Comparison of ENCODE assay signal across 28 cellular contexts in genomic region chr12:96829354-96829753, GRCh38.
"Had no signal": no experiment of that assay in that cellular context is flagged by ENCODE, and none has a peak within 500 bp of the region (broad histone marks: within the 10 kb centered on the region; RNA-seq: fewer than 3 reads in every experiment).

No MANE protein-coding gene starts in this region.

- H3K27ac Mint-ChIP-seq: stimulated activated effector memory CD8-positive, alpha-beta T cell treated with anti-CD3 and anti-CD28 coated beads, Interleukin-12 subunit alpha, Interleukin-12 subunit beta, amount 100 ng/mL, for 72 hours; stimulated activated memory B cell treated with anti-CD40 and anti-IgM and Interleukin-4, amounts not matched to agents 10 μg/mL and 1 μg/mL and 100 μg/mL, for 72 hours; stimulated activated naive B cell treated with anti-CD40 and anti-IgM and Interleukin-4, amounts not matched to agents 10 μg/mL and 1 μg/mL and 100 μg/mL, for 72 hours; stimulated activated naive CD8-positive, alpha-beta T cell treated with anti-CD3 and anti-CD28 coated beads, Interleukin-15, amount 100 ng/mL, for 72 hours; stimulated activated naive CD8-positive, alpha-beta T cell treated with anti-CD3 and anti-CD28 coated beads, Interleukin-15, Interleukin-2, amounts not matched to agents 100 ng/mL and 50 ng/mL, for 24 hours; type B pancreatic cell had no signal

- H3K9me3 Mint-ChIP-seq: stimulated activated effector memory CD8-positive, alpha-beta T cell treated with anti-CD3 and anti-CD28 coated beads, Interleukin-12 subunit alpha, Interleukin-12 subunit beta, amount 100 ng/mL, for 72 hours; stimulated activated memory B cell treated with anti-CD40 and anti-IgM and Interleukin-4, amounts not matched to agents 10 μg/mL and 1 μg/mL and 100 μg/mL, for 72 hours; stimulated activated naive B cell treated with anti-CD40 and anti-IgM and Interleukin-4, amounts not matched to agents 10 μg/mL and 1 μg/mL and 100 μg/mL, for 72 hours; stimulated activated naive CD8-positive, alpha-beta T cell treated with anti-CD3 and anti-CD28 coated beads, Interleukin-15, amount 100 ng/mL, for 72 hours; stimulated activated naive CD8-positive, alpha-beta T cell treated with anti-CD3 and anti-CD28 coated beads, Interleukin-15, Interleukin-2, amounts not matched to agents 100 ng/mL and 50 ng/mL, for 24 hours; type B pancreatic cell had no signal

- H3K27me3 Mint-ChIP-seq: stimulated activated memory B cell treated with anti-CD40 and anti-IgM and Interleukin-4, amounts not matched to agents 10 μg/mL and 1 μg/mL and 100 μg/mL, for 72 hours; stimulated activated naive B cell treated with anti-CD40 and anti-IgM and Interleukin-4, amounts not matched to agents 10 μg/mL and 1 μg/mL and 100 μg/mL, for 72 hours; stimulated activated naive CD8-positive, alpha-beta T cell treated with anti-CD3 and anti-CD28 coated beads, Interleukin-15, amount 100 ng/mL, for 72 hours; stimulated activated naive CD8-positive, alpha-beta T cell treated with anti-CD3 and anti-CD28 coated beads, Interleukin-15, Interleukin-2, amounts not matched to agents 100 ng/mL and 50 ng/mL, for 24 hours; type B pancreatic cell had no signal

- H3K4me3 ChIP-seq: stomach, suprapubic skin, testis, thoracic aorta, thyroid gland, tibial artery, tibial nerve, transverse colon, upper lobe of left lung, upper lobe of right lung, uterus, vagina had no signal

- H3K4me3 Mint-ChIP-seq: stimulated activated effector memory CD8-positive, alpha-beta T cell treated with anti-CD3 and anti-CD28 coated beads, Interleukin-12 subunit alpha, Interleukin-12 subunit beta, amount 100 ng/mL, for 72 hours; stimulated activated memory B cell treated with anti-CD40 and anti-IgM and Interleukin-4, amounts not matched to agents 10 μg/mL and 1 μg/mL and 100 μg/mL, for 72 hours; stimulated activated naive B cell treated with anti-CD40 and anti-IgM and Interleukin-4, amounts not matched to agents 10 μg/mL and 1 μg/mL and 100 μg/mL, for 72 hours; stimulated activated naive CD8-positive, alpha-beta T cell treated with anti-CD3 and anti-CD28 coated beads, Interleukin-15, amount 100 ng/mL, for 72 hours; stimulated activated naive CD8-positive, alpha-beta T cell treated with anti-CD3 and anti-CD28 coated beads, Interleukin-15, Interleukin-2, amounts not matched to agents 100 ng/mL and 50 ng/mL, for 24 hours; type B pancreatic cell had no signal

- DNase-seq: stimulated activated CD4-positive, alpha-beta T cell treated with anti-CD3 and anti-CD28 coated beads, Interleukin-2, amount 100 ng/mL, for 48 hours; stimulated activated CD4-positive, alpha-beta T cell treated with anti-CD3 and anti-CD28 coated beads, Interleukin-4, amount 100 ng/mL, for 1 hour; stimulated activated CD4-positive, alpha-beta T cell treated with anti-CD3 and anti-CD28 coated beads, Interleukin-4, amount 100 ng/mL, for 24 hours; stimulated activated CD4-positive, alpha-beta T cell treated with anti-CD3 and anti-CD28 coated beads, Interleukin-4, amount 100 ng/mL, for 4 hours; stimulated activated CD8-positive, alpha-beta memory T cell treated with anti-CD3 and anti-CD28 coated beads, Interleukin-4, amount 100 ng/mL, for 48 hours; stimulated activated naive B cell treated with anti-CD40 and anti-IgM and Interleukin-4, amounts not matched to agents 10 μg/mL and 1 μg/mL and 100 μg/mL, for 72 hours; stimulated activated naive CD4-positive, alpha-beta T cell; stimulated activated naive CD4-positive, alpha-beta T cell treated with Interleukin-2 at 50 U/mL for 16 hours; stimulated activated naive CD8-positive, alpha-beta T cell treated with anti-CD3 and anti-CD28 coated beads, Interleukin-15, amount 100 ng/mL, for 72 hours; stimulated activated naive CD8-positive, alpha-beta T cell treated with anti-CD3 and anti-CD28 coated beads, Interleukin-15, Interleukin-2, amounts not matched to agents 100 U/mL and 50 U/mL, for 24 hours; stomach; substantia nigra; testis; thyroid gland; tibial artery; transverse colon; trophoblast cell; upper lobe of left lung; upper lobe of right lung; uterus had no signal

- H3K9me3 ChIP-seq: stomach, suprapubic skin, testis, thoracic aorta, thyroid gland, tibial artery, tibial nerve, transverse colon, upper lobe of left lung, upper lobe of right lung, uterus, vagina had no signal

- H3K36me3 Mint-ChIP-seq: stimulated activated effector memory CD8-positive, alpha-beta T cell treated with anti-CD3 and anti-CD28 coated beads, Interleukin-12 subunit alpha, Interleukin-12 subunit beta, amount 100 ng/mL, for 72 hours; stimulated activated memory B cell treated with anti-CD40 and anti-IgM and Interleukin-4, amounts not matched to agents 10 μg/mL and 1 μg/mL and 100 μg/mL, for 72 hours; stimulated activated naive B cell treated with anti-CD40 and anti-IgM and Interleukin-4, amounts not matched to agents 10 μg/mL and 1 μg/mL and 100 μg/mL, for 72 hours had no signal

- H3K27me3 ChIP-seq: stomach, suprapubic skin, testis, thyroid gland, tibial artery, tibial nerve, transverse colon, upper lobe of left lung, upper lobe of right lung, uterus, vagina had no signal

- H3K4me1 Mint-ChIP-seq: stimulated activated effector memory CD8-positive, alpha-beta T cell treated with anti-CD3 and anti-CD28 coated beads, Interleukin-12 subunit alpha, Interleukin-12 subunit beta, amount 100 ng/mL, for 72 hours; stimulated activated memory B cell treated with anti-CD40 and anti-IgM and Interleukin-4, amounts not matched to agents 10 μg/mL and 1 μg/mL and 100 μg/mL, for 72 hours; stimulated activated naive B cell treated with anti-CD40 and anti-IgM and Interleukin-4, amounts not matched to agents 10 μg/mL and 1 μg/mL and 100 μg/mL, for 72 hours; stimulated activated naive CD8-positive, alpha-beta T cell treated with anti-CD3 and anti-CD28 coated beads, Interleukin-15, amount 100 ng/mL, for 72 hours had no signal

- H3K36me3 ChIP-seq: stomach, suprapubic skin, thoracic aorta, thyroid gland, tibial artery, tibial nerve, transverse colon, upper lobe of left lung, upper lobe of right lung, uterus, vagina had no signal

- H3K27ac ChIP-seq: stomach, suprapubic skin, testis, thoracic aorta, thyroid gland, tibial artery, tibial nerve, transverse colon, upper lobe of left lung, upper lobe of right lung, uterus, vagina had no signal
